ENCODE assay signal across 1 cellular context in the genomic region with DNA sequence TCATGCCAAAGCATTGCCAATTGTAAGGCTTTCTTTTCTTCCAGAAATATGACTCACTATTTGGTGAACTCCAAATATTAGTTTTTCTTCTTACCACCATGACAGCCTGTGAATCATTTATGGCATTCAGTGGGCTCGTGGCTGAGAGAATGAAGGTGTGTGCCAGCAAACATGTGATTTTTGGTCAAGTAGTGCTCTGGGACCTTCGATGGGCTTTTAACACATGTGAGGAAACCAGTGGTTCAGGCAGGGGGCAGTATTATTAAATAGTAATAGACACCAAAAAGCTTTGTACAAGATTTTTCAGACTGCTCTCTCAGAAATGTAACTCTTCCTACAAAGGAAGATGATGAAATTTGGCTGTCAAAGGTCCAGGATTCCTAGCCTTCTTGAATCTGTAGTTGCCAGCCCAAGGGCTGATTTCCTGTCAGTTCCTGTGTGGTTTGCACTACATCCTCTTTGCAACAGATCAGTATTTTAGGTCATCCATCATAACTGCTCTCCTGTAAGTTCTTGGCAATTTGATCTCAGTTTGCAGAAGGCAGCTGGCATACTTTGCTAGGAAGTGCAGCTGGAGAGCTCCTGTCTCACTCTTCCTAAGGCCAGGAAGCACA.
A peak's percentile ranks its signal among the peaks of the same experiment; 100 is the strongest.
TF ChIP-seq lines count a peak whose summit lies in the region.

No MANE protein-coding gene starts in this region.

TF ChIP-seq in GM12878, 131 proteins besides CTCF, POLR2A, EP300 and RAD21 (continued from another document):
- TF ChIP-seq, protein P1, sequence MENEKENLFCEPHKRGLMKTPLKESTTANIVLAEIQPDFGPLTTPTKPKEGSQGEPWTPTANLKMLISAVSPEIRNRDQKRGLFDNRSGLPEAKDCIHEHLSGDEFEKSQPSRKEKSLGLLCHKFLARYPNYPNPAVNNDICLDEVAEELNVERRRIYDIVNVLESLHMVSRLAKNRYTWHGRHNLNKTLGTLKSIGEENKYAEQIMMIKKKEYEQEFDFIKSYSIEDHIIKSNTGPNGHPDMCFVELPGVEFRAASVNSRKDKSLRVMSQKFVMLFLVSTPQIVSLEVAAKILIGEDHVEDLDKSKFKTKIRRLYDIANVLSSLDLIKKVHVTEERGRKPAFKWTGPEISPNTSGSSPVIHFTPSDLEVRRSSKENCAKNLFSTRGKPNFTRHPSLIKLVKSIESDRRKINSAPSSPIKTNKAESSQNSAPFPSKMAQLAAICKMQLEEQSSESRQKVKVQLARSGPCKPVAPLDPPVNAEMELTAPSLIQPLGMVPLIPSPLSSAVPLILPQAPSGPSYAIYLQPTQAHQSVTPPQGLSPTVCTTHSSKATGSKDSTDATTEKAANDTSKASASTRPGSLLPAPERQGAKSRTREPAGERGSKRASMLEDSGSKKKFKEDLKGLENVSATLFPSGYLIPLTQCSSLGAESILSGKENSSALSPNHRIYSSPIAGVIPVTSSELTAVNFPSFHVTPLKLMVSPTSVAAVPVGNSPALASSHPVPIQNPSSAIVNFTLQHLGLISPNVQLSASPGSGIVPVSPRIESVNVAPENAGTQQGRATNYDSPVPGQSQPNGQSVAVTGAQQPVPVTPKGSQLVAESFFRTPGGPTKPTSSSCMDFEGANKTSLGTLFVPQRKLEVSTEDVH (IDR thresholded peaks at IDR 0.05; ENCODE audit: low read depth, partially characterized antibody), result no peak
- TF ChIP-seq RUNX3 (IDR thresholded peaks at IDR 0.05; ENCODE audit: low read length) (peak; percentile 61; the same call in 1 of the 2 replicates), SIX5 (IDR thresholded peaks at IDR 0.05; ENCODE audit: low read depth, low read length, severe bottlenecking) (no peak), ETV6 (conservative IDR thresholded peaks at IDR 0.05 in 1 of 2, IDR thresholded peaks at IDR 0.05 in 1 of 2; ENCODE audit: borderline replicate concordance in 1 of 2, low read depth in 1 of 2) (peak in 1 of 2 experiments; percentile 35; a peak in 1 of 4 replicates), JUNB (IDR thresholded peaks at IDR 0.05) (0 out of 2 replicates have a peak, but pooled peaks have one; percentile 29), BMI1 (IDR thresholded peaks at IDR 0.05; ENCODE audit: borderline replicate concordance) (no peak), POLR2AphosphoS2 (IDR thresholded peaks at IDR 0.05; ENCODE audit: low read depth, low read length) (no peak), LARP7 (IDR thresholded peaks at IDR 0.05) (no peak), CREB1 (IDR thresholded peaks at IDR 0.05; ENCODE audit: low read depth) (no peak), NR2C1 (IDR thresholded peaks at IDR 0.05) (no peak), PAX5 (IDR thresholded peaks at IDR 0.05; ENCODE audit: borderline replicate concordance, low read depth, low read length) (no peak), ZNF622 (IDR thresholded peaks at IDR 0.05) (no peak), BHLHE40 (IDR thresholded peaks at IDR 0.05; ENCODE audit: borderline replicate concordance in 1 of 2, low read depth in 2 of 2, low read length in 1 of 2) (no peak), GABPA (IDR thresholded peaks at IDR 0.05; ENCODE audit: low read depth) (no peak), RB1 (IDR thresholded peaks at IDR 0.05; ENCODE audit: borderline replicate concordance) (no peak), DPF2 (IDR thresholded peaks at IDR 0.05) (no peak), TCF12 (IDR thresholded peaks at IDR 0.05; ENCODE audit: low read depth, low read length) (no peak), MEF2A (IDR thresholded peaks at IDR 0.05; ENCODE audit: insufficient read depth, low read depth, low read length) (no peak)
- TF ChIP-seq, protein P2, sequence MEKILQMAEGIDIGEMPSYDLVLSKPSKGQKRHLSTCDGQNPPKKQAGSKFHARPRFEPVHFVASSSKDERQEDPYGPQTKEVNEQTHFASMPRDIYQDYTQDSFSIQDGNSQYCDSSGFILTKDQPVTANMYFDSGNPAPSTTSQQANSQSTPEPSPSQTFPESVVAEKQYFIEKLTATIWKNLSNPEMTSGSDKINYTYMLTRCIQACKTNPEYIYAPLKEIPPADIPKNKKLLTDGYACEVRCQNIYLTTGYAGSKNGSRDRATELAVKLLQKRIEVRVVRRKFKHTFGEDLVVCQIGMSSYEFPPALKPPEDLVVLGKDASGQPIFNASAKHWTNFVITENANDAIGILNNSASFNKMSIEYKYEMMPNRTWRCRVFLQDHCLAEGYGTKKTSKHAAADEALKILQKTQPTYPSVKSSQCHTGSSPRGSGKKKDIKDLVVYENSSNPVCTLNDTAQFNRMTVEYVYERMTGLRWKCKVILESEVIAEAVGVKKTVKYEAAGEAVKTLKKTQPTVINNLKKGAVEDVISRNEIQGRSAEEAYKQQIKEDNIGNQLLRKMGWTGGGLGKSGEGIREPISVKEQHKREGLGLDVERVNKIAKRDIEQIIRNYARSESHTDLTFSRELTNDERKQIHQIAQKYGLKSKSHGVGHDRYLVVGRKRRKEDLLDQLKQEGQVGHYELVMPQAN (conservative IDR thresholded peaks at IDR 0.05), result no peak
- TF ChIP-seq, protein P3, sequence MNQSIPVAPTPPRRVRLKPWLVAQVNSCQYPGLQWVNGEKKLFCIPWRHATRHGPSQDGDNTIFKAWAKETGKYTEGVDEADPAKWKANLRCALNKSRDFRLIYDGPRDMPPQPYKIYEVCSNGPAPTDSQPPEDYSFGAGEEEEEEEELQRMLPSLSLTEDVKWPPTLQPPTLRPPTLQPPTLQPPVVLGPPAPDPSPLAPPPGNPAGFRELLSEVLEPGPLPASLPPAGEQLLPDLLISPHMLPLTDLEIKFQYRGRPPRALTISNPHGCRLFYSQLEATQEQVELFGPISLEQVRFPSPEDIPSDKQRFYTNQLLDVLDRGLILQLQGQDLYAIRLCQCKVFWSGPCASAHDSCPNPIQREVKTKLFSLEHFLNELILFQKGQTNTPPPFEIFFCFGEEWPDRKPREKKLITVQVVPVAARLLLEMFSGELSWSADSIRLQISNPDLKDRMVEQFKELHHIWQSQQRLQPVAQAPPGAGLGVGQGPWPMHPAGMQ (IDR thresholded peaks at IDR 0.05; ENCODE audit: borderline replicate concordance), result no peak
- TF ChIP-seq, protein P4, sequence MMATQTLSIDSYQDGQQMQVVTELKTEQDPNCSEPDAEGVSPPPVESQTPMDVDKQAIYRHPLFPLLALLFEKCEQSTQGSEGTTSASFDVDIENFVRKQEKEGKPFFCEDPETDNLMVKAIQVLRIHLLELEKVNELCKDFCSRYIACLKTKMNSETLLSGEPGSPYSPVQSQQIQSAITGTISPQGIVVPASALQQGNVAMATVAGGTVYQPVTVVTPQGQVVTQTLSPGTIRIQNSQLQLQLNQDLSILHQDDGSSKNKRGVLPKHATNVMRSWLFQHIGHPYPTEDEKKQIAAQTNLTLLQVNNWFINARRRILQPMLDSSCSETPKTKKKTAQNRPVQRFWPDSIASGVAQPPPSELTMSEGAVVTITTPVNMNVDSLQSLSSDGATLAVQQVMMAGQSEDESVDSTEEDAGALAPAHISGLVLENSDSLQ (IDR thresholded peaks at IDR 0.05), result peak; percentile 38; the same call in 1 of the 2 replicates
- TF ChIP-seq, protein P5, sequence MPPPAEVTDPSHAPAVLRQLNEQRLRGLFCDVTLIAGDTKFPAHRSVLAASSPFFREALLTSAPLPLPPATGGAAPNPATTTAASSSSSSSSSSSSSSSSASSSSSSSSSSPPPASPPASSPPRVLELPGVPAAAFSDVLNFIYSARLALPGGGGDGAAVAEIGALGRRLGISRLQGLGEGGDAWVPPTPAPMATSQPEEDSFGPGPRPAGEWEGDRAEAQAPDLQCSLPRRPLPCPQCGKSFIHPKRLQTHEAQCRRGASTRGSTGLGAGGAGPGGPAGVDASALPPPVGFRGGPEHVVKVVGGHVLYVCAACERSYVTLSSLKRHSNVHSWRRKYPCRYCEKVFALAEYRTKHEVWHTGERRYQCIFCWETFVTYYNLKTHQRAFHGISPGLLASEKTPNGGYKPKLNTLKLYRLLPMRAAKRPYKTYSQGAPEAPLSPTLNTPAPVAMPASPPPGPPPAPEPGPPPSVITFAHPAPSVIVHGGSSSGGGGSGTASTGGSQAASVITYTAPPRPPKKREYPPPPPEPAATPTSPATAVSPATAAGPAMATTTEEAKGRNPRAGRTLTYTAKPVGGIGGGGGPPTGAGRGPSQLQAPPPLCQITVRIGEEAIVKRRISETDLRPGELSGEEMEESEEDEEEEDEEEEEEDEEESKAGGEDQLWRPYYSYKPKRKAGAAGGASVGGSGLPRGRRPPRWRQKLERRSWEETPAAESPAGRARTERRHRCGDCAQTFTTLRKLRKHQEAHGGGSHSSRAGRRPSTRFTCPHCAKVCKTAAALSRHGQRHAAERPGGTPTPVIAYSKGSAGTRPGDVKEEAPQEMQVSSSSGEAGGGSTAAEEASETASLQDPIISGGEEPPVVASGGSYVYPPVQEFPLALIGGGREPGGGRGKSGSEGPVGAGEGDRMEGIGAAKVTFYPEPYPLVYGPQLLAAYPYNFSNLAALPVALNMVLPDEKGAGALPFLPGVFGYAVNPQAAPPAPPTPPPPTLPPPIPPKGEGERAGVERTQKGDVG (CRISPR knock-in tag; IDR thresholded peaks at IDR 0.05), result no peak
- TF ChIP-seq, protein P6, sequence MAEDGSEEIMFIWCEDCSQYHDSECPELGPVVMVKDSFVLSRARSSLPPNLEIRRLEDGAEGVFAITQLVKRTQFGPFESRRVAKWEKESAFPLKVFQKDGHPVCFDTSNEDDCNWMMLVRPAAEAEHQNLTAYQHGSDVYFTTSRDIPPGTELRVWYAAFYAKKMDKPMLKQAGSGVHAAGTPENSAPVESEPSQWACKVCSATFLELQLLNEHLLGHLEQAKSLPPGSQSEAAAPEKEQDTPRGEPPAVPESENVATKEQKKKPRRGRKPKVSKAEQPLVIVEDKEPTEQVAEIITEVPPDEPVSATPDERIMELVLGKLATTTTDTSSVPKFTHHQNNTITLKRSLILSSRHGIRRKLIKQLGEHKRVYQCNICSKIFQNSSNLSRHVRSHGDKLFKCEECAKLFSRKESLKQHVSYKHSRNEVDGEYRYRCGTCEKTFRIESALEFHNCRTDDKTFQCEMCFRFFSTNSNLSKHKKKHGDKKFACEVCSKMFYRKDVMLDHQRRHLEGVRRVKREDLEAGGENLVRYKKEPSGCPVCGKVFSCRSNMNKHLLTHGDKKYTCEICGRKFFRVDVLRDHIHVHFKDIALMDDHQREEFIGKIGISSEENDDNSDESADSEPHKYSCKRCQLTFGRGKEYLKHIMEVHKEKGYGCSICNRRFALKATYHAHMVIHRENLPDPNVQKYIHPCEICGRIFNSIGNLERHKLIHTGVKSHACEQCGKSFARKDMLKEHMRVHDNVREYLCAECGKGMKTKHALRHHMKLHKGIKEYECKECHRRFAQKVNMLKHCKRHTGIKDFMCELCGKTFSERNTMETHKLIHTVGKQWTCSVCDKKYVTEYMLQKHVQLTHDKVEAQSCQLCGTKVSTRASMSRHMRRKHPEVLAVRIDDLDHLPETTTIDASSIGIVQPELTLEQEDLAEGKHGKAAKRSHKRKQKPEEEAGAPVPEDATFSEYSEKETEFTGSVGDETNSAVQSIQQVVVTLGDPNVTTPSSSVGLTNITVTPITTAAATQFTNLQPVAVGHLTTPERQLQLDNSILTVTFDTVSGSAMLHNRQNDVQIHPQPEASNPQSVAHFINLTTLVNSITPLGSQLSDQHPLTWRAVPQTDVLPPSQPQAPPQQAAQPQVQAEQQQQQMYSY (CRISPR knock-in tag; IDR thresholded peaks at IDR 0.05), result no peak
- TF ChIP-seq, protein P7, sequence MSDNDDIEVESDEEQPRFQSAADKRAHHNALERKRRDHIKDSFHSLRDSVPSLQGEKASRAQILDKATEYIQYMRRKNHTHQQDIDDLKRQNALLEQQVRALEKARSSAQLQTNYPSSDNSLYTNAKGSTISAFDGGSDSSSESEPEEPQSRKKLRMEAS (IDR thresholded peaks at IDR 0.05; ENCODE audit: low read depth, low read length), result no peak
- TF ChIP-seq, protein P8, sequence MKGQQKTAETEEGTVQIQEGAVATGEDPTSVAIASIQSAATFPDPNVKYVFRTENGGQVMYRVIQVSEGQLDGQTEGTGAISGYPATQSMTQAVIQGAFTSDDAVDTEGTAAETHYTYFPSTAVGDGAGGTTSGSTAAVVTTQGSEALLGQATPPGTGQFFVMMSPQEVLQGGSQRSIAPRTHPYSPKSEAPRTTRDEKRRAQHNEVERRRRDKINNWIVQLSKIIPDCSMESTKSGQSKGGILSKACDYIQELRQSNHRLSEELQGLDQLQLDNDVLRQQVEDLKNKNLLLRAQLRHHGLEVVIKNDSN (IDR thresholded peaks at IDR 0.05; ENCODE audit: borderline replicate concordance, extremely low read length, insufficient read depth, low read depth, low read length), result no peak
- TF ChIP-seq, protein P9, sequence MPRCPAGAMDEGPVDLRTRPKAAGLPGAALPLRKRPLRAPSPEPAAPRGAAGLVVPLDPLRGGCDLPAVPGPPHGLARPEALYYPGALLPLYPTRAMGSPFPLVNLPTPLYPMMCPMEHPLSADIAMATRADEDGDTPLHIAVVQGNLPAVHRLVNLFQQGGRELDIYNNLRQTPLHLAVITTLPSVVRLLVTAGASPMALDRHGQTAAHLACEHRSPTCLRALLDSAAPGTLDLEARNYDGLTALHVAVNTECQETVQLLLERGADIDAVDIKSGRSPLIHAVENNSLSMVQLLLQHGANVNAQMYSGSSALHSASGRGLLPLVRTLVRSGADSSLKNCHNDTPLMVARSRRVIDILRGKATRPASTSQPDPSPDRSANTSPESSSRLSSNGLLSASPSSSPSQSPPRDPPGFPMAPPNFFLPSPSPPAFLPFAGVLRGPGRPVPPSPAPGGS (IDR thresholded peaks at IDR 0.05; ENCODE audit: borderline replicate concordance, insufficient read depth, low read depth, low read length, poor library complexity, severe bottlenecking), result no peak
